ENCODE assay signal across 2 cellular contexts in the genomic region with DNA sequence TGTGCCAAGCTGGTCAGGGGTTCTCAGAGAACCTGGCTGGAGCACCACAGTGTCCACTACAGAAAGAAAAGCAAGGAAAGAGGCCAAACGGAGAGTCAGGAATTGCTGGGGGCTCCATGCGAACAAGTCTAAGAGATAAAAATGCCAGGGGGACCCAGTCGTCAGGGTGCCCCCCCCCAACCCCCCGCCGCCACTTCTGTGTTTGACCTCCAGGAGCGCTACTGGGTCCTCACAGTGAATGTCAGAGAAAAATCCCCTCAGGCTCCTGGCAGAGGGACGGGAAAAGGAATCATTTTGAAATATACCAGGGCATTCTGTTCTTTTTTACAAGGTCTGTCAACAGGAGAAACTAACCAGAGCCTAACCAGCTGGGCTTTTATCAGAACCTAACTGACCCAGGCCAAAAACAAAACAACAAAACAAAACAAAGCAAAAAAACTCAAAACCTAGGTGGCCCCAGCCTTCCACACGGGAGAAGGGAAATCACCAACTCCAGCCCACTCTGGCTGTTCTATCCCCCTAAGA.
TF ChIP-seq lines count a peak whose summit lies in the region.

No MANE protein-coding gene starts in this region.

TF ChIP-seq in HepG2, 621 proteins besides CTCF, POLR2A, EP300 and RAD21:
- TF ChIP-seq, protein P1, sequence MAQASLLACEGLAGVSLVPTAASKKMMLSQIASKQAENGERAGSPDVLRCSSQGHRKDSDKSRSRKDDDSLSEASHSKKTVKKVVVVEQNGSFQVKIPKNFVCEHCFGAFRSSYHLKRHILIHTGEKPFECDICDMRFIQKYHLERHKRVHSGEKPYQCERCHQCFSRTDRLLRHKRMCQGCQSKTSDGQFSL (CRISPR knock-in tag; IDR thresholded peaks at IDR 0.05) = peak; percentile 90
- TF ChIP-seq AHR (CRISPR knock-in tag; IDR thresholded peaks at IDR 0.05) = no peak
- no peak for TF ChIP-seq ZNF30 (CRISPR knock-in tag; IDR thresholded peaks at IDR 0.05)
- TF ChIP-seq, protein P2, sequence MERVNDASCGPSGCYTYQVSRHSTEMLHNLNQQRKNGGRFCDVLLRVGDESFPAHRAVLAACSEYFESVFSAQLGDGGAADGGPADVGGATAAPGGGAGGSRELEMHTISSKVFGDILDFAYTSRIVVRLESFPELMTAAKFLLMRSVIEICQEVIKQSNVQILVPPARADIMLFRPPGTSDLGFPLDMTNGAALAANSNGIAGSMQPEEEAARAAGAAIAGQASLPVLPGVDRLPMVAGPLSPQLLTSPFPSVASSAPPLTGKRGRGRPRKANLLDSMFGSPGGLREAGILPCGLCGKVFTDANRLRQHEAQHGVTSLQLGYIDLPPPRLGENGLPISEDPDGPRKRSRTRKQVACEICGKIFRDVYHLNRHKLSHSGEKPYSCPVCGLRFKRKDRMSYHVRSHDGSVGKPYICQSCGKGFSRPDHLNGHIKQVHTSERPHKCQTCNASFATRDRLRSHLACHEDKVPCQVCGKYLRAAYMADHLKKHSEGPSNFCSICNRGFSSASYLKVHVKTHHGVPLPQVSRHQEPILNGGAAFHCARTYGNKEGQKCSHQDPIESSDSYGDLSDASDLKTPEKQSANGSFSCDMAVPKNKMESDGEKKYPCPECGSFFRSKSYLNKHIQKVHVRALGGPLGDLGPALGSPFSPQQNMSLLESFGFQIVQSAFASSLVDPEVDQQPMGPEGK (CRISPR knock-in tag; IDR thresholded peaks at IDR 0.05) = peak; percentile 41; the same call in 1 of the 2 replicates
- peak; percentile 34; the same call in 1 of the 2 replicates for TF ChIP-seq STAG1 (CRISPR knock-in tag; IDR thresholded peaks at IDR 0.05)
- no peak for TF ChIP-seq ZNF616 (CRISPR knock-in tag; IDR thresholded peaks at IDR 0.05; ENCODE audit: low read depth)

TF ChIP-seq in K562, 482 proteins besides CTCF, POLR2A, EP300 and RAD21:
- TF ChIP-seq, protein P1 (CRISPR knock-in tag; IDR thresholded peaks at IDR 0.05) = no peak
- TF ChIP-seq, protein P1 (tag; IDR thresholded peaks at IDR 0.05) = 0 out of 4 replicates have a peak, but pooled peaks of 1 of the 2 experiments have one; percentile 44
- no peak for TF ChIP-seq SNRNP70 (optimal IDR thresholded peaks at IDR 0.05; ENCODE audit: low read depth, low read length)
- no peak for TF ChIP-seq NFIX (CRISPR knock-in tag; IDR thresholded peaks at IDR 0.05; ENCODE audit: low read depth)
- TF ChIP-seq, protein P3, sequence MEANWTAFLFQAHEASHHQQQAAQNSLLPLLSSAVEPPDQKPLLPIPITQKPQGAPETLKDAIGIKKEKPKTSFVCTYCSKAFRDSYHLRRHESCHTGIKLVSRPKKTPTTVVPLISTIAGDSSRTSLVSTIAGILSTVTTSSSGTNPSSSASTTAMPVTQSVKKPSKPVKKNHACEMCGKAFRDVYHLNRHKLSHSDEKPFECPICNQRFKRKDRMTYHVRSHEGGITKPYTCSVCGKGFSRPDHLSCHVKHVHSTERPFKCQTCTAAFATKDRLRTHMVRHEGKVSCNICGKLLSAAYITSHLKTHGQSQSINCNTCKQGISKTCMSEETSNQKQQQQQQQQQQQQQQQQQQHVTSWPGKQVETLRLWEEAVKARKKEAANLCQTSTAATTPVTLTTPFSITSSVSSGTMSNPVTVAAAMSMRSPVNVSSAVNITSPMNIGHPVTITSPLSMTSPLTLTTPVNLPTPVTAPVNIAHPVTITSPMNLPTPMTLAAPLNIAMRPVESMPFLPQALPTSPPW (CRISPR knock-in tag; IDR thresholded peaks at IDR 0.05) = peak; percentile 61
- no peak for TF ChIP-seq PHF21A (IDR thresholded peaks at IDR 0.05; ENCODE audit: borderline replicate concordance, low read depth)
- TF ChIP-seq THRAP3 (IDR thresholded peaks at IDR 0.05; ENCODE audit: borderline replicate concordance) = no peak
- TF ChIP-seq MAFF (IDR thresholded peaks at IDR 0.05; ENCODE audit: low read length) = no peak
- TF ChIP-seq MCM3 (IDR thresholded peaks at IDR 0.05) = no peak
- TF ChIP-seq, protein P4, sequence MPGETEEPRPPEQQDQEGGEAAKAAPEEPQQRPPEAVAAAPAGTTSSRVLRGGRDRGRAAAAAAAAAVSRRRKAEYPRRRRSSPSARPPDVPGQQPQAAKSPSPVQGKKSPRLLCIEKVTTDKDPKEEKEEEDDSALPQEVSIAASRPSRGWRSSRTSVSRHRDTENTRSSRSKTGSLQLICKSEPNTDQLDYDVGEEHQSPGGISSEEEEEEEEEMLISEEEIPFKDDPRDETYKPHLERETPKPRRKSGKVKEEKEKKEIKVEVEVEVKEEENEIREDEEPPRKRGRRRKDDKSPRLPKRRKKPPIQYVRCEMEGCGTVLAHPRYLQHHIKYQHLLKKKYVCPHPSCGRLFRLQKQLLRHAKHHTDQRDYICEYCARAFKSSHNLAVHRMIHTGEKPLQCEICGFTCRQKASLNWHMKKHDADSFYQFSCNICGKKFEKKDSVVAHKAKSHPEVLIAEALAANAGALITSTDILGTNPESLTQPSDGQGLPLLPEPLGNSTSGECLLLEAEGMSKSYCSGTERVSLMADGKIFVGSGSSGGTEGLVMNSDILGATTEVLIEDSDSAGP (CRISPR knock-in tag; IDR thresholded peaks at IDR 0.05) = no peak
- no peak for TF ChIP-seq ZNF3 (CRISPR knock-in tag; IDR thresholded peaks at IDR 0.05)
- no peak for TF ChIP-seq ZNF778 (CRISPR knock-in tag; IDR thresholded peaks at IDR 0.05)
